14 cellular contexts compared by ENCODE assay signal in the genomic region with DNA sequence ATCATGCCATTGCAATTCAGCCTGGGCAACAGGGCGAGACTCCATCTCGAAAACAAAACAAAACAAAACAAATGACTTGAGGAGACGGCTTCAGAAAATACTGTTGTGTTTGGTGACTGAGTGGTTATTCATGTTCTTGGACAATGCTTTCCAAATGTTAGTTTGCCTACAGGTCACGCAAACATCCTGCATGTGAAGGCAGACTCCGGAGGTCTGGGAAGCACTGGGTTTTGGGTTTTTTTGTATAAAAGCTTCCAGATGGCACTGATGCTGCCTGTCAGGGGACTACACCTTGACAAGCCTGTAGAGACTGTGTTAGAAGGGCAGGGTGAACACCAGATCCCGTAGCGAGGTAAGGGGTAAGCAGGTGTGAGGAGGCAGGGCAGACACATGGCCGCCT.
DNase-seq lines count a peak whose midpoint lies in the region; ATAC-seq and TF ChIP-seq lines count a peak whose summit lies in the region.
"Had no signal": no experiment of that assay in that cellular context is flagged by ENCODE, and none has a peak within 500 bp of the region (broad histone marks: within the 10 kb centered on the region; RNA-seq: fewer than 3 reads in every experiment).

No MANE protein-coding gene starts in this region.

- ATAC-seq in HG02938 (IDR thresholded peaks at IDR 0.05; ENCODE audit: unreplicated experiment) = no peak
- ATAC-seq: T-helper 17 cell had no signal

- peaks cover 56% of the 10 kb centered on the region for H3K4me1 ChIP-seq in SJSA1 (replicated peaks)

- H3K4me3 Mint-ChIP-seq in immature natural killer cell = no peak overlapping the region
- H3K4me3 Mint-ChIP-seq: brain; CD8-positive, alpha-beta memory T cell; T-helper 17 cell had no signal

- H3K4me3 ChIP-seq in SJSA1 (no peak overlapping the region), fibroblast of pulmonary artery (replicated peaks; ENCODE audit: low read depth, low read length) (no peak overlapping the region), skin epidermis (no peak overlapping the region)

- peaks cover 36% of the 10 kb centered on the region for H3K36me3 ChIP-seq in SJSA1

- peak overlapping the region; percentile 96 for H3K27ac ChIP-seq in SJSA1
- peak overlapping the region in 12 of 21 experiments; percentile 0 to 76 (median 56) for H3K27ac ChIP-seq in skin epidermis

- no peaks in the 10 kb centered on the region for H3K27me3 ChIP-seq in SJSA1 (replicated peaks)

- no peaks in the 10 kb centered on the region for H3K36me3 Mint-ChIP-seq in immature natural killer cell
- H3K36me3 Mint-ChIP-seq: brain; CD8-positive, alpha-beta memory T cell had no signal

- H3K4me1 Mint-ChIP-seq in immature natural killer cell = no peaks in the 10 kb centered on the region
- H3K4me1 Mint-ChIP-seq: CD8-positive, alpha-beta memory T cell; T-helper 17 cell had no signal

- peak; percentile 88 for DNase-seq in ELR (ENCODE audit: low read depth)
- peak; percentile 74 to 87 for DNase-seq in SJSA1 (ENCODE audit: low read depth in 1 of 2, low spot score in 2 of 2)
- peak; percentile 55 for DNase-seq in fibroblast of pulmonary artery (ENCODE audit: low read depth)
- no peak for DNase-seq in NCI-H146 treated with DMSO at 0.1 percent for 48 hours (lab: John Stamatoyannopoulos, UW; ENCODE audit: unreplicated experiment)
- DNase-seq in immature natural killer cell = no peak
- DNase-seq: CD8-positive, alpha-beta memory T cell; NCI-H1092 treated with DMSO at 0.1 percent for 48 hours; NCI-H446; OCI-M1; stimulated activated naive CD4-positive, alpha-beta T cell treated with Interleukin-2 at 50 U/mL for 16 hours; T-helper 17 cell had no signal

- no peaks in the 10 kb centered on the region for H3K9me3 Mint-ChIP-seq in immature natural killer cell
- H3K9me3 Mint-ChIP-seq: CD8-positive, alpha-beta memory T cell had no signal

- no peak overlapping the region for H3K27ac Mint-ChIP-seq in immature natural killer cell
- H3K27ac Mint-ChIP-seq: brain; CD8-positive, alpha-beta memory T cell; T-helper 17 cell had no signal

- H3K27me3 Mint-ChIP-seq in immature natural killer cell (ENCODE audit: low read depth in 3 of 3) = peaks cover 0 to 10% (median 7%) of the 10 kb centered on the region in 3 donors
- H3K27me3 Mint-ChIP-seq: brain had no signal

- peaks cover 3% of the 10 kb centered on the region; the same call in 1 of the 2 replicates for H3K9me3 ChIP-seq in SJSA1 (replicated peaks)

- TF ChIP-seq CTCF in fibroblast of pulmonary artery (IDR thresholded peaks at IDR 0.05; ENCODE audit: low read length, missing control alignments) = no peak

Comparison
In these comparisons a context has a peak if more than half of its experiments do, and no peak if none do; other contexts are left out.
1. DNase-seq: peak in ELR (single experiment), SJSA1 (2 of 2) and fibroblast of pulmonary artery (single experiment); none in NCI-H146 treated with DMSO at 0.1 percent for 48 hours (single experiment) and immature natural killer cell (0 of 3).